ENCODE assay signal across 16 cellular contexts in the genomic region with DNA sequence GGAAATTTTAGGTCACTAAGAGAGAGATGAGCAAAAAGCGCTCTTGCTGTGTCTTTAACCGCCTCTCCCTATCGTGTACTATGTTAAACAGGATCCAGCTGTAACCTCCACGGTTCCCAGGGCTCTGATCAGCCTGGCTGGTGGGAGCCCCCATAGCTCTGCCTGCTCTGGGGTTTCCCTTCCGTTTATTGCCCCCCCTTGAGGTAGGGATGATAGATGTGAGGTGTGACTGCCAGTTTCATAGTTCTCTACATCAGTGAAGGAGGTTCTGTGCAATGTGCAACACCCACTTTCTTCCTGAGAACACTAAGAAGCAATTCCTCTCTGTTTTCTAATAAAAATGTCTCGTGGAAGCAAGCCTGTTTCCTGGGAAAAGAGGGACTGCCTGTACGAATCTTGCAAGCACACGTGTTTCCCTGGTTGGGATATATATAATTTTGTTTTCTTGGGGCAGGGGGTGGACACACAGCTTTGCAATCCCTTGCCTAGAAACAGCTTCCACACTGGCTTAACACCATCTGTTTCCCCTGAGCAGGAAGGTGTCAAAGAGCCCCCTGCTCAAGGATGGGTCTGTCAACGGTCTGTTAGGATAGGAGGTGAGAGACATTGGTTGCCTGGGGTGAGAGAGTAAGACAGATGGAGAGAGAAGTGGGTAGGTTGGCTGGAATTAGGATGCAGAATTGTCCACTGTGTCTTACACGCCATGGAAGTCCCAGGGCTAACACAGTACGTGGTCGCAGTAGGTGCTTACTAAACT. TPM values are rescaled to one million over a fixed set of nuclear protein-coding genes. Genes with fewer than 3 reads are reported as not detected.
"Had no signal": no experiment of that assay in that cellular context is flagged by ENCODE, and none has a peak within 500 bp of the region (broad histone marks: within the 10 kb centered on the region; RNA-seq: fewer than 3 reads in every experiment).

No MANE protein-coding gene starts in this region.

- H3K9me3 Mint-ChIP-seq: activated CD4-positive, alpha-beta T cell treated with anti-CD3 and anti-CD28 coated beads, Interleukin-2, amount 10 ng/mL, durations not matched to agents 7 days and 5 days; activated T-cell treated with anti-CD3 and anti-CD28 coated beads, Interleukin-2, amount 50 U/mL, for 72 hours; effector memory CD8-positive, alpha-beta T cell; stimulated activated memory B cell treated with anti-CD40 and anti-IgM and Interleukin-4, amounts not matched to agents 10 μg/mL and 1 μg/mL and 100 μg/mL, for 72 hours had no signal

- H3K4me3 ChIP-seq: transverse colon had no signal

- H3K4me3 Mint-ChIP-seq: activated CD4-positive, alpha-beta T cell treated with anti-CD3 and anti-CD28 coated beads, Interleukin-2, amount 10 ng/mL, durations not matched to agents 7 days and 5 days; activated naive CD8-positive, alpha-beta T cell; activated T-cell treated with anti-CD3 and anti-CD28 coated beads, Interleukin-2, amount 50 U/mL, for 72 hours; dendritic cell treated with granulocyte-macrophage colony-stimulating factor and Interleukin-4, amounts not matched to agents 40 ng/mL and 50 ng/mL, for 4 days; effector memory CD8-positive, alpha-beta T cell; naive thymus-derived CD8-positive, alpha-beta T cell; stimulated activated memory B cell treated with anti-CD40 and anti-IgM and Interleukin-4, amounts not matched to agents 10 μg/mL and 1 μg/mL and 100 μg/mL, for 72 hours had no signal

- H3K27me3 Mint-ChIP-seq: activated naive CD8-positive, alpha-beta T cell had no signal

- H3K4me1 Mint-ChIP-seq: activated CD4-positive, alpha-beta T cell treated with anti-CD3 and anti-CD28 coated beads, Interleukin-2, amount 10 ng/mL, durations not matched to agents 7 days and 5 days had no signal

- ATAC-seq: activated T-cell treated with anti-CD3 and anti-CD28 coated beads, Interleukin-2, amount 50 U/mL, for 72 hours; effector memory CD8-positive, alpha-beta T cell; naive thymus-derived CD8-positive, alpha-beta T cell; stimulated activated memory B cell treated with anti-CD40 and anti-IgM and Interleukin-4, amounts not matched to agents 10 μg/mL and 1 μg/mL and 100 μg/mL, for 72 hours had no signal

- DNase-seq: activated CD4-positive, alpha-beta T cell treated with anti-CD3 and anti-CD28 coated beads, Interleukin-2, amount 10 ng/mL, durations not matched to agents 7 days and 5 days; activated CD8-positive, alpha-beta memory T cell treated with anti-CD3 and anti-CD28 coated beads, Interleukin-2, amount 50 U/mL, for 48 hours; activated gamma-delta T cell treated with Interleukin-2 at 50 U/mL for 16 hours; activated T-cell treated with anti-CD3 and anti-CD28 coated beads, Interleukin-2, amount 50 U/mL, for 72 hours; amniotic stem cell; brain microvascular endothelial cell; effector memory CD8-positive, alpha-beta T cell; naive thymus-derived CD8-positive, alpha-beta T cell; stimulated activated CD4-positive, alpha-beta T cell treated with anti-CD3 and anti-CD28 coated beads, Interleukin-2, amount 100 ng/mL, for 48 hours; SW 1271; transverse colon had no signal

- H3K9me3 ChIP-seq: transverse colon had no signal

- H3K27me3 ChIP-seq: brain microvascular endothelial cell, transverse colon had no signal

- H3K27ac ChIP-seq: brain microvascular endothelial cell, epithelial cell of prostate, transverse colon had no signal

- H3K27ac Mint-ChIP-seq: activated CD4-positive, alpha-beta T cell treated with anti-CD3 and anti-CD28 coated beads, Interleukin-2, amount 10 ng/mL, durations not matched to agents 7 days and 5 days; activated naive CD8-positive, alpha-beta T cell; activated T-cell treated with anti-CD3 and anti-CD28 coated beads, Interleukin-2, amount 50 U/mL, for 72 hours; dendritic cell treated with granulocyte-macrophage colony-stimulating factor and Interleukin-4, amounts not matched to agents 40 ng/mL and 50 ng/mL, for 4 days; effector memory CD8-positive, alpha-beta T cell; naive thymus-derived CD8-positive, alpha-beta T cell; stimulated activated memory B cell treated with anti-CD40 and anti-IgM and Interleukin-4, amounts not matched to agents 10 μg/mL and 1 μg/mL and 100 μg/mL, for 72 hours had no signal

- H3K36me3 ChIP-seq: brain microvascular endothelial cell, transverse colon had no signal

RNA-seq across cellular contexts. Expression of gene CORO2B, which starts 23.9 kb away (rescaled TPM):
- total RNA-seq: activated CD4-positive, alpha-beta T cell treated with anti-CD3 and anti-CD28 coated beads, Interleukin-2, amount 10 ng/mL, durations not matched to agents 7 days and 5 days; T-helper 2 cell treated with Interferon-gamma antibody and Interleukin-4, amounts not matched to agents 100 ng/mL and 5 ng/mL, for 36 hours had no signal
- polyA plus RNA-seq: naive thymus-derived CD8-positive, alpha-beta T cell had no signal
